Comparison of ENCODE assay signal across 20 cellular contexts in genomic region chr7:28033386-28033785, GRCh38.
DNase-seq lines count a peak whose midpoint lies in the region; ATAC-seq and TF ChIP-seq lines count a peak whose summit lies in the region.
"Had no signal": no experiment of that assay in that cellular context is flagged by ENCODE, and none has a peak within 500 bp of the region (broad histone marks: within the 10 kb centered on the region; RNA-seq: fewer than 3 reads in every experiment).

No MANE protein-coding gene starts in this region.

- H3K79me1 ChIP-seq in trophoblast cell (ENCODE audit: low read length), result peaks cover 7% of the 10 kb centered on the region

- no peak overlapping the region for H4K91ac ChIP-seq in trophoblast cell (ENCODE audit: low read depth, low read length)

- no peak for TF ChIP-seq CTCF in C4-2B (conservative IDR thresholded peaks at IDR 0.05)
- TF ChIP-seq CTCF in Panc1 (IDR thresholded peaks at IDR 0.05), result no peak
- TF ChIP-seq CTCF in upper lobe of left lung (IDR thresholded peaks at IDR 0.05), result no peak

- no CpG with 5 or more reads among the region's 4 CpGs for WGBS in trophoblast cell (ENCODE audit: extremely low coverage, insufficient coverage, insufficient read length)
- 92 to 93% methylated on average over 4 of the region's 4 CpGs for WGBS in upper lobe of left lung, 2 donors

- ATAC-seq in Panc1 (no peak), esophagus mucosa (peak; percentile 57), upper lobe of left lung (ENCODE audit: low FRiP score in 2 of 2) (no peak), GM21367 (IDR thresholded peaks at IDR 0.05; ENCODE audit: unreplicated experiment) (no peak), GM21737 (IDR thresholded peaks at IDR 0.05; ENCODE audit: unreplicated experiment) (no peak)
- ATAC-seq: HCT116 had no signal

- no peak overlapping the region for H2AK5ac ChIP-seq in trophoblast cell (ENCODE audit: low read length)

- DNase-seq in Panc1 (ENCODE audit: low read depth, low spot score), result no peak
- no peak for DNase-seq in trophoblast cell
- DNase-seq in upper lobe of left lung, result no peak
- DNase-seq: CD4-positive, CD25-positive, alpha-beta regulatory T cell; DMS79; GOT3; MV-4-11; NCI-H1105 treated with DMSO at 0.1 percent for 48 hours; NCI-H2081; NCI-H2171; NCI-H345; NCI-H526 treated with DMSO at 0.1 percent for 48 hours; RPMI8226; SHP77 had no signal

- H3K4me3 ChIP-seq in Panc1 (ENCODE audit: low read depth in 2 of 2, low read length in 2 of 2), result no peak overlapping the region
- no peak overlapping the region for H3K4me3 ChIP-seq in trophoblast cell (ENCODE audit: low read depth, low read length)
- no peak overlapping the region for H3K4me3 ChIP-seq in upper lobe of left lung

- H3K18ac ChIP-seq in trophoblast cell (ENCODE audit: low read length), result no peak overlapping the region

- TF ChIP-seq EP300 in upper lobe of left lung (IDR thresholded peaks at IDR 0.05), result no peak

- H3K36me3 ChIP-seq in Panc1 (ENCODE audit: control insufficient read depth, insufficient read depth, low read length), result no peaks in the 10 kb centered on the region
- H3K36me3 ChIP-seq in trophoblast cell (ENCODE audit: control insufficient read depth in 1 of 2, insufficient read depth in 2 of 2, low read length in 2 of 2), result no peaks in the 10 kb centered on the region
- H3K36me3 ChIP-seq in upper lobe of left lung, result no peaks in the 10 kb centered on the region

- intact Hi-C loops in Panc1 (cut with micrococcal nuclease; ENCODE audit: unreplicated experiment), result no loop called here

- no peak overlapping the region for H3K4me2 ChIP-seq in trophoblast cell (ENCODE audit: low read length)
- H3K4me2 ChIP-seq: KMS-11 had no signal

- H3K9ac ChIP-seq in trophoblast cell (ENCODE audit: low read length), result no peak overlapping the region
- H3K9ac ChIP-seq: KMS-11 had no signal

- no peak overlapping the region for H2AFZ ChIP-seq in trophoblast cell (ENCODE audit: insufficient read depth, low read length, poor library complexity)

- no TSS peak for BruUV-seq in Panc1 (replicated peaks; lab: Mats Ljungman, UMichigan)

- H3K79me2 ChIP-seq in trophoblast cell (ENCODE audit: control insufficient read depth, insufficient read depth, low read length, poor library complexity), result no peaks in the 10 kb centered on the region

- H3K4me1 ChIP-seq in Panc1 (ENCODE audit: control insufficient read depth, insufficient read depth, low read length) (peaks cover 52% of the 10 kb centered on the region), trophoblast cell (ENCODE audit: control insufficient read depth in 1 of 2, insufficient read depth in 2 of 2, low read length in 2 of 2) (peaks cover 0 to 4% of the 10 kb centered on the region in 2 experiments), upper lobe of left lung (peaks cover 0 to 12% (median 6%) of the 10 kb centered on the region in 4 donors)

- no peak overlapping the region for H4K8ac ChIP-seq in trophoblast cell (ENCODE audit: low read depth, low read length)

- no peak overlapping the region for H3K4ac ChIP-seq in trophoblast cell (ENCODE audit: low read depth, low read length)

- H2BK120ac ChIP-seq in trophoblast cell (ENCODE audit: insufficient read depth, low read length, poor library complexity), result peak overlapping the region; percentile 46

- no peak overlapping the region for H4K12ac ChIP-seq in trophoblast cell (ENCODE audit: low read depth, low read length)

- POLR2A ChIA-PET in Panc1 (lab: Charles Lee), result no interaction called here

- TF ChIP-seq POLR2A in upper lobe of left lung (IDR thresholded peaks at IDR 0.05), result no peak

- no peak overlapping the region for H2BK5ac ChIP-seq in trophoblast cell (ENCODE audit: low read depth, low read length, poor library complexity)

- H3K27me3 ChIP-seq in Panc1 (ENCODE audit: control insufficient read depth, insufficient read depth, low read length) (no peaks in the 10 kb centered on the region), trophoblast cell (ENCODE audit: insufficient read depth, low read length) (no peaks in the 10 kb centered on the region), upper lobe of left lung (no peaks in the 10 kb centered on the region)

- CTCF ChIA-PET in Panc1 (lab: Charles Lee), result no interaction called here

- H3K14ac ChIP-seq in trophoblast cell (ENCODE audit: low read length), result no peak overlapping the region

- no peak overlapping the region for H3K23ac ChIP-seq in trophoblast cell (ENCODE audit: low read length)

- H3K27ac ChIP-seq in C4-2B, result peak overlapping the region; percentile 20; the same call in 1 of the 2 replicates
- peak overlapping the region; percentile 23 for H3K27ac ChIP-seq in Panc1 (ENCODE audit: low read length)
- H3K27ac ChIP-seq in trophoblast cell (ENCODE audit: low read depth, low read length), result no peak overlapping the region
- H3K27ac ChIP-seq in upper lobe of left lung, result no peak overlapping the region
- H3K27ac ChIP-seq: KMS-11 had no signal

- no peaks in the 10 kb centered on the region for H3K9me3 ChIP-seq in Panc1 (ENCODE audit: control insufficient read depth, insufficient read depth, low read depth, low read length)
- H3K9me3 ChIP-seq in trophoblast cell (ENCODE audit: insufficient read depth, low read depth, low read length), result no peaks in the 10 kb centered on the region
- no peaks in the 10 kb centered on the region for H3K9me3 ChIP-seq in upper lobe of left lung

- in situ Hi-C loops in Panc1 (cut with HindIII; ENCODE audit: low pct_unique_long_range_greater_than_20kb, low sequenced_read_pairs), result no loop called here

- H2BK12ac ChIP-seq in trophoblast cell (ENCODE audit: low read length), result peak overlapping the region; percentile 35

Comparison
In these comparisons a context has a peak if more than half of its experiments do, and no peak if none do; other contexts are left out.
1. H3K27ac ChIP-seq: peak in C4-2B (single experiment) and Panc1 (single experiment); none in trophoblast cell (single experiment) and upper lobe of left lung (0 of 4).